Comparison of ENCODE assay signal across 21 cellular contexts in the genomic region with DNA sequence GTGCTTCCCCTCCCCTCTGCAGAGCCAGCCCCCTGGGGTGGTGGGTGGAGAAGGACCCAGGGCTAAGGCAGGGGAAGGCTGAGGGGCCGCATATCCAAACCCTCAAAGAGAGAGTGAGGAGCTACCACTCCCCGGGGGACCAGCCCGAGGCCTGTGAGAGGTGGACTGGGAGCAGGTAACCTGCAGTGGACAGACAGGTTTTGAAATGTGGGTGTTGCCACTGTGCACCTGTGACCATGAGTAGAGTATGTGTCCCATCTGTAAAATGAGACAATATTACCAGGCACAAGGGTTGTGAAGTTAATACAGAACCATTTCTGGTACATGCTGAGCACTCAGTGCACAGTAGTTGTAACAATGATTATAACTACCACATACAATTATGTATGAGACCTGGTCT. TPM values are rescaled to one million over a fixed set of nuclear protein-coding genes. Genes with fewer than 3 reads are reported as not detected.
"Had no signal": no experiment of that assay in that cellular context is flagged by ENCODE, and none has a peak within 500 bp of the region (broad histone marks: within the 10 kb centered on the region; RNA-seq: fewer than 3 reads in every experiment).

No MANE protein-coding gene starts in this region.

- H3K4me3 ChIP-seq: adrenal gland, SJSA1 had no signal

- H3K36me3 ChIP-seq: adrenal gland, SJSA1, WERI-Rb-1 had no signal

- H3K9me3 ChIP-seq: adrenal gland, SJSA1 had no signal

- H3K4me1 ChIP-seq: SJSA1 had no signal

- DNase-seq: activated CD4-positive, alpha-beta memory T cell treated with anti-CD3 and anti-CD28 coated beads, Interleukin-2, amount 10 ng/mL, durations not matched to agents 7 days and 5 days; activated CD4-positive, alpha-beta T cell treated with anti-CD3 and anti-CD28 coated beads for 36 hours; activated CD4-positive, alpha-beta T cell treated with anti-CD3 and anti-CD28 coated beads, Interleukin-2, amount 50 U/mL, for 1 hour; activated naive CD4-positive, alpha-beta T cell treated with anti-CD3 and anti-CD28 coated beads, Interleukin-2, amount 50 U/mL, for 16 hours; activated naive CD8-positive, alpha-beta T cell treated with anti-CD3 and anti-CD28 coated beads, Interleukin-2, amount 10 ng/mL, durations not matched to agents 7 days and 5 days; activated T-cell treated with anti-CD3 and anti-CD28 coated beads for 4 hours; adrenal gland; anterior cingulate cortex; caudate nucleus; NCI-H1105 treated with DMSO at 0.1 percent for 48 hours; NCI-H1436 treated with DMSO at 0.1 percent for 48 hours; NCI-H187; NCI-H2081; NCI-H510A treated with DMSO at 0.1 percent for 48 hours; NCI-H69; SHP77; T-helper 17 cell; T-helper 9 cell; WERI-Rb-1 had no signal

- H3K27ac ChIP-seq: adrenal gland, SJSA1, WERI-Rb-1 had no signal

- H3K27me3 ChIP-seq: adrenal gland, SJSA1 had no signal

RNA-seq across cellular contexts. Expression of gene POMC, which starts 51.2 kb away (rescaled TPM):
- total RNA-seq: chondrocyte, SJSA1 had no signal
